Comparison of ENCODE assay signal across 7 cellular contexts in the genomic region with DNA sequence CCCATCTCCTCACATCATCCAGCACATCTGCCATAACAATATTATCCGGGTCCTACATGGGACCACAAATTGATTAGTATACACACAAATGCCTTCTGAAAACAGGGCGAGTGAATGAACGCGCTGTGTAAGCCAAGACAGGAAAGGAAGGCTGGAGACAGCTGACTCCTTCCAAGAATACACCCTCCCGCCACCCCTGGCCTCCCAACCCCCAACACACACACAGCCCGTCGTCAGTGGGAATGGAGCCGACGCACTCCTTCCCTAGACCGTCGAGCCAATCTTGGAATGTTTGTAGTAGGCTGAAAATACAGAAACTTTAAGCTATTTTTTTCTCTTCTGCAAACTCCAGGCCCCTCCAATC. TPM values are rescaled to one million over a fixed set of nuclear protein-coding genes. Genes with fewer than 3 reads are reported as not detected.
DNase-seq lines count a peak whose midpoint lies in the region; ATAC-seq, FAIRE-seq and TF ChIP-seq lines count a peak whose summit lies in the region.

No MANE protein-coding gene starts in this region.

- H3K4me2 ChIP-seq in K562 (ENCODE audit: insufficient read depth, low read length) = peak overlapping the region; percentile 63

- H3K4me3 ChIP-seq in K562 (peak overlapping the region; percentile 52), lower lobe of right lung (peak overlapping the region; percentile 73), urinary bladder (ENCODE audit: low read depth, low read length) (peak overlapping the region; percentile 60)

- no peak for TF ChIP-seq EP300 in K562 (IDR thresholded peaks at IDR 0.05; ENCODE audit: low read length)

- TF ChIP-seq CTCF in K562 (IDR thresholded peaks at IDR 0.05 in 2 of 3, conservative IDR thresholded peaks at IDR 0.05 in 1 of 3; ENCODE audit: insufficient read depth in 2 of 3, low read depth in 1 of 3, low read length in 3 of 3) (no peak), lower lobe of right lung (IDR thresholded peaks at IDR 0.05) (no peak)

- H4K20me1 ChIP-seq in K562 (replicated peaks; ENCODE audit: control insufficient read depth, insufficient read depth, low read length) = no peaks in the 10 kb centered on the region

- no peak for TF ChIP-seq RAD21 in K562 (CRISPR knock-in tag; conservative IDR thresholded peaks at IDR 0.05 in 1 of 2, IDR thresholded peaks at IDR 0.05 in 1 of 2)

- ATAC-seq in GM19438 (IDR thresholded peaks at IDR 0.05; ENCODE audit: low read depth, unreplicated experiment) (peak; percentile 15), HG03159 (IDR thresholded peaks at IDR 0.05; ENCODE audit: unreplicated experiment) (peak; percentile 19), K562 (peak; percentile 62), lower lobe of right lung (peak; percentile 71 to 76), GM18520 (IDR thresholded peaks at IDR 0.05; ENCODE audit: unreplicated experiment) (no peak)

- BruUV-seq in K562 (replicated peaks; lab: Mats Ljungman, UMichigan) = no TSS peak

- H3K9me1 ChIP-seq in K562 (ENCODE audit: control insufficient read depth, insufficient read depth, low read length) = no peaks in the 10 kb centered on the region

- peak overlapping the region; percentile 69 for H2AFZ ChIP-seq in K562 (ENCODE audit: low read depth, low read length)

- no peak for TF ChIP-seq POLR2A in K562 (conservative IDR thresholded peaks at IDR 0.05)

- intact Hi-C loops in K562 (cut with micrococcal nuclease) = loop anchor here (10.0 kb wide), 2 partner anchors 73 to 263 kb away; a partner anchor contains a TSS
- intact Hi-C loops in lower lobe of right lung (cut with DNase I) = no loop called here

- peak overlapping the region in 1 of 2 experiments; percentile 66; a peak in 2 of 4 replicates for H3K9ac ChIP-seq in K562 (ENCODE audit: insufficient read depth in 1 of 2, low read depth in 2 of 2, low read length in 2 of 2)

- in situ Hi-C loops in K562 (cut with MboI) = no loop called here

- WGBS in K562 (ENCODE audit: insufficient coverage, low coverage, missing lambda C conversion rate) = 5% methylated on average over 7 of the region's 11 CpGs
- under 1% methylated on average over 11 of the region's 11 CpGs for WGBS in urinary bladder

- no peak for FAIRE-seq in K562 (lab: Jason Lieb, UNC)

- CTCF ChIA-PET in K562 (lab: Yijun Ruan, JAX; ENCODE audit: low intra/inter-chr PET ratio) = no interaction called here

- H3K36me3 ChIP-seq in K562 (ENCODE audit: control insufficient read depth, insufficient read depth, low read length) (no peaks in the 10 kb centered on the region), lower lobe of right lung (no peaks in the 10 kb centered on the region), urinary bladder (ENCODE audit: insufficient read depth) (no peaks in the 10 kb centered on the region)

- H3K27ac ChIP-seq in K562 (ENCODE audit: extremely low read depth, low read depth, low read length) (no peak overlapping the region; the same call in 2 of the 3 replicates), lower lobe of right lung (peak overlapping the region; percentile 82), urinary bladder (ENCODE audit: low read depth) (peak overlapping the region; percentile 77)

- DNase-seq in K562 (ENCODE audit: extremely low read depth in 1 of 4, low spot score in 3 of 4) (peak in 2 of 4 experiments; percentile 4 to 6), lower lobe of right lung (no peak), SIG-M5 (lab: John Stamatoyannopoulos, UW) (no peak)

- H3K9me3 ChIP-seq in K562 (replicated peaks; ENCODE audit: control insufficient read depth, insufficient read depth, low read depth, low read length) (no peaks in the 10 kb centered on the region), lower lobe of right lung (no peaks in the 10 kb centered on the region)

- H3K79me2 ChIP-seq in K562 (ENCODE audit: control insufficient read depth, insufficient read depth, low read length) = no peaks in the 10 kb centered on the region; the same call in 2 of the 3 replicates

- H3K4me1 ChIP-seq in K562 (replicated peaks in 1 of 2; ENCODE audit: control insufficient read depth in 2 of 2, insufficient read depth in 2 of 2, low read length in 2 of 2) (no peaks in the 10 kb centered on the region), lower lobe of right lung (peaks cover 8% of the 10 kb centered on the region), urinary bladder (ENCODE audit: insufficient read depth) (no peaks in the 10 kb centered on the region)

- H3K27me3 ChIP-seq in K562 (ENCODE audit: control insufficient read depth in 2 of 2, insufficient read depth in 2 of 2, low read length in 2 of 2) (no peaks in the 10 kb centered on the region), lower lobe of right lung (ENCODE audit: low read depth) (no peaks in the 10 kb centered on the region)

- POLR2A ChIA-PET in K562 (lab: Yijun Ruan, JAX) = interaction anchor here (1.2 kb wide), 1 partner anchor 266 kb away, joined by 3 read pairs; a partner anchor contains a TSS

TF ChIP-seq in K562, 482 proteins besides CTCF, POLR2A, EP300 and RAD21:
- no peak for TF ChIP-seq DPF2 (IDR thresholded peaks at IDR 0.05)
- no peak for TF ChIP-seq MBD2 (IDR thresholded peaks at IDR 0.05; ENCODE audit: borderline replicate concordance, low read depth)
- TF ChIP-seq HLTF (IDR thresholded peaks at IDR 0.05) = no peak
- TF ChIP-seq, protein P1, sequence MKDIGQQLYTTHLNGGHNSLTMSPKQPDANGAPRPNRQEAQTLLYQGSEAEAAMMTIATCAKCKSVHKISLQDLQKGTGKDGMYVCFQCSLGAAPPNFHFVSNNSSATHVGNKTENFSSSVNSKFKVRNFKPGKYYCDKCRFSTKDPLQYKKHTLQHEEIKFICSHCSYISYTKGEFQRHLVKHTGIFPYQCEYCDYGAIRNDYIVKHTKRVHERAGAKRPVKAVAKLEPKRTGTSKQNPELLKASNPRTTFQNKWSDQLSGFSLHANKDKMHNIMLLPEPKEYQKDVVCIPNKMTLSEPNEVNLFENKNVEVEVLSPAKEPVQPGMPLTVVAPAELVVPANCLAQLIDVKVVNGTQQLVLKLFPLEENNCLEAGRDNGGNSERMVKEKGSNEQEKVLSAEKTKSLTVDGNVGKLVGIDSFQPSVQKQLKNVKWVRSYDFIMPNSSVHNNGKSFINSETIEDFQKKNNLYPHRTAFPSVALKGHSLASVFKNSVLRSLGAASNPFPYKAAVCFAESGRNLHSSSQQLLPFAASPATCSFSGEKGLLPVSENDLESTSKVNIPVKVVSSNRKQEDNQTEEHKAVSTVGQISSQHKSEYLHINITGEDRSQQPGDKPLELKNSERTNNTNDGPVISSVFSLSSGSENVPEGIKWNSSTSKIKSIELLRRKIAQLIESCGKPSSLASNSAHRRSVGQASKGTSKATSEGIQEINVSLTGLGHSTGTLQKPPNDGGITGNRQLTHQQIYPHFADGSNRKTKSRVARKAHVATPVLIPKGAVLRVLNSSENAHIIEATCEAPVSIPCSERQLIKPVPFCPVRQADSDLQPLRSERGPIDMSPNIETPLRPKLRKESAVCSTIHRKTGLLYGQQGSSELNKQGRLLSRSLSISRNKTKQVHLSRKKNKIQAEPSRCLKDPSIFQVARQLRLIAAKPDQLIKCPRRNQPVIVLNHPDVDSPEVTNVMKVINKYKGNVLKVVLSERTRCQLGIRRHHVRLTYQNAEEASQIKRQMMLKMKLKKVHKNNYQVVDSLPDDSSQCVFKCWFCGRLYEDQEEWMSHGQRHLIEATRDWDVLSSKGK (CRISPR knock-in tag; IDR thresholded peaks at IDR 0.05) = no peak
- TF ChIP-seq SREBF2 (CRISPR knock-in tag; IDR thresholded peaks at IDR 0.05) = no peak

RNA-seq across cellular contexts. Expression of a gene that starts 0.3 kb away (rescaled TPM):
- total RNA-seq in K562 (2011; cell fraction: chromatin; rRNA removed; ENCODE audit: low replicate concordance) = 8.6 and 9.0 TPM in 2 replicates
- total RNA-seq in K562 (2011; cell fraction: nucleolus; rRNA removed) = 14.0 and 14.3 TPM in 2 replicates
- 14.8 and 15.0 TPM in 2 replicates for total RNA-seq in K562 (2011; cell fraction: nucleoplasm; rRNA removed)
- total RNA-seq in K562 (2014; rRNA removed) (9.2 and 13.6 TPM in 2 replicates), K562 (2014; rRNA removed; fragmentation: Illumina TruSeq; extraction: Trizol) (8.8 TPM in 2 replicates), K562 (2015; rRNA removed; fragmentation: Illumina TruSeq; extraction: Trizol) (8.6 and 9.6 TPM in 2 replicates), K562 (2021) (7.3 and 7.5 TPM in 2 replicates), lower lobe of right lung (25.6 TPM), urinary bladder (72.5 TPM)
- polyA plus RNA-seq in K562 (2011; rRNA removed) (11.2 and 13.5 TPM in 2 replicates), K562 (2014; fragmentation: Illumina TruSeq; extraction: Trizol) (9.0 and 9.4 TPM in 2 replicates), K562 (2014; fragmentation: Nextera tagmentation; extraction: Ambion mirVana) (1 to 10 TPM; 3.7 to 4.1 TPM), K562 (2014; rRNA removed) (12.9 and 14.9 TPM in 2 replicates), urinary bladder (33.1 TPM)
- 11.5 and 13.7 TPM in 2 replicates for polyA plus RNA-seq in K562 (2011; cell fraction: cytosol; rRNA removed)
- 6.2 and 12.0 TPM in 2 replicates for polyA plus RNA-seq in K562 (2011; cell fraction: nucleus; rRNA removed)
- polyA plus RNA-seq in K562 (2012) = 9.1 and 13.3 TPM in 2 replicates
- polyA minus RNA-seq in K562 (2011; rRNA and poly(A)+ RNA removed) = 3.4 and 4.3 TPM in 2 replicates
- polyA minus RNA-seq in K562 (2011; cell fraction: cytosol; rRNA and poly(A)+ RNA removed) = 2.1 and 2.4 TPM in 2 replicates
- 1.5 and 3.7 TPM in 2 replicates for polyA minus RNA-seq in K562 (2011; cell fraction: nucleus; rRNA and poly(A)+ RNA removed)

RNA-seq across cellular contexts. Expression of a gene that starts 38.0 kb away (rescaled TPM):
- 4.2 and 4.7 TPM in 2 replicates for total RNA-seq in K562 (2011; cell fraction: chromatin; rRNA removed; ENCODE audit: low replicate concordance)
- 3.0 and 3.3 TPM in 2 replicates for total RNA-seq in K562 (2011; cell fraction: nucleolus; rRNA removed)
- total RNA-seq in K562 (2011; cell fraction: nucleoplasm; rRNA removed) = 2.7 and 3.5 TPM in 2 replicates
- total RNA-seq in K562 (2014; rRNA removed) (0.95 and 1.2 TPM in 2 replicates), K562 (2014; rRNA removed; fragmentation: Illumina TruSeq; extraction: Trizol) (1.3 and 1.6 TPM in 2 replicates), K562 (2015; rRNA removed; fragmentation: Illumina TruSeq; extraction: Trizol) (3.8 and 3.9 TPM in 2 replicates), K562 (2021) (1.8 and 2.0 TPM in 2 replicates), lower lobe of right lung (4.2 TPM), urinary bladder (6.6 TPM)
- polyA plus RNA-seq in K562 (2011; rRNA removed) (3.0 and 3.5 TPM in 2 replicates), K562 (2014; fragmentation: Illumina TruSeq; extraction: Trizol) (1.1 and 1.6 TPM in 2 replicates), K562 (2014; fragmentation: Nextera tagmentation; extraction: Ambion mirVana) (under 1 TPM; 0.59 to 0.96 TPM), K562 (2014; rRNA removed) (0.77 and 0.93 TPM in 2 replicates), urinary bladder (1.7 TPM)
- polyA plus RNA-seq in K562 (2011; cell fraction: cytosol; rRNA removed) = 2.3 and 2.7 TPM in 2 replicates
- polyA plus RNA-seq in K562 (2011; cell fraction: nucleus; rRNA removed) = 2.8 and 3.2 TPM in 2 replicates
- 1.7 and 1.9 TPM in 2 replicates for polyA plus RNA-seq in K562 (2012)
- polyA minus RNA-seq in K562 (2011; rRNA and poly(A)+ RNA removed) = 7.0 and 8.2 TPM in 2 replicates
- polyA minus RNA-seq in K562 (2011; cell fraction: cytosol; rRNA and poly(A)+ RNA removed) = 1.9 and 3.8 TPM in 2 replicates
- 2.6 and 6.3 TPM in 2 replicates for polyA minus RNA-seq in K562 (2011; cell fraction: nucleus; rRNA and poly(A)+ RNA removed)
